Comparison of ENCODE assay signal across 8 cellular contexts in genomic region chr17:66306413-66306812, GRCh38. TPM values are rescaled to one million over a fixed set of nuclear protein-coding genes. Genes with fewer than 3 reads are reported as not detected.
DNase-seq lines count a peak whose midpoint lies in the region; ATAC-seq and TF ChIP-seq lines count a peak whose summit lies in the region.

No MANE protein-coding gene starts in this region.

- TF ChIP-seq EP300 in stomach (IDR thresholded peaks at IDR 0.05): no peak

- ATAC-seq in activated T-cell treated with anti-CD3 and anti-CD28 coated beads, Interleukin-2, amount 50 U/mL, for 4 hours: peak; percentile 18 to 29
- no peak for ATAC-seq in Right ventricle myocardium inferior

- no peaks in the 10 kb centered on the region for H3K27me3 ChIP-seq in stomach

- TF ChIP-seq CTCF in stomach (IDR thresholded peaks at IDR 0.05): no peak

- peak overlapping the region; percentile 97 for H3K4me3 Mint-ChIP-seq in activated T-cell treated with anti-CD3 and anti-CD28 coated beads, Interleukin-2, amount 50 U/mL, for 4 hours
- peak overlapping the region; percentile 100 for H3K4me3 Mint-ChIP-seq in activated T-helper 1 cell treated with anti-CD3 and anti-CD28 coated beads, Interleukin-12 subunit alpha, Interleukin-12 subunit beta, Interleukin-2, Interleukin-4 antibody, amounts not matched to agents 30 ng/mL and 10 ng/mL and 1 ng/mL, durations not matched to agents 14 hours and 24 hours and 36 hours
- no peak overlapping the region for H3K4me3 Mint-ChIP-seq in immature natural killer cell

- peaks cover 65% of the 10 kb centered on the region for H3K4me1 Mint-ChIP-seq in activated T-cell treated with anti-CD3 and anti-CD28 coated beads, Interleukin-2, amount 50 U/mL, for 4 hours (ENCODE audit: low read depth)
- peaks cover 77% of the 10 kb centered on the region for H3K4me1 Mint-ChIP-seq in activated T-helper 1 cell treated with anti-CD3 and anti-CD28 coated beads, Interleukin-12 subunit alpha, Interleukin-12 subunit beta, Interleukin-2, Interleukin-4 antibody, amounts not matched to agents 30 ng/mL and 10 ng/mL and 1 ng/mL, durations not matched to agents 14 hours and 24 hours and 36 hours (ENCODE audit: low read depth)
- H3K4me1 Mint-ChIP-seq in immature natural killer cell: peaks cover 12 to 23% of the 10 kb centered on the region in 2 donors

- intact Hi-C loops in activated T-helper 1 cell treated with anti-CD3 and anti-CD28 coated beads, Interleukin-12 subunit alpha, Interleukin-12 subunit beta, Interleukin-2, Interleukin-4 antibody, amounts not matched to agents 30 ng/mL and 10 ng/mL and 1 ng/mL, durations not matched to agents 14 hours and 24 hours and 36 hours (cut with micrococcal nuclease): loop anchor here (1.0 to 10.0 kb wide), 13 partner anchors 8 to 1332 kb away; no protein-coding TSS in a partner anchor
- intact Hi-C loops in stomach (cut with DNase I; ENCODE audit: low total_unique reads) (no loop called here), Right ventricle myocardium inferior (cut with DNase I) (no loop called here)

- H3K36me3 Mint-ChIP-seq in activated T-cell treated with anti-CD3 and anti-CD28 coated beads, Interleukin-2, amount 50 U/mL, for 4 hours (ENCODE audit: insufficient read depth): peaks cover 50% of the 10 kb centered on the region
- H3K36me3 Mint-ChIP-seq in activated T-helper 1 cell treated with anti-CD3 and anti-CD28 coated beads, Interleukin-12 subunit alpha, Interleukin-12 subunit beta, Interleukin-2, Interleukin-4 antibody, amounts not matched to agents 30 ng/mL and 10 ng/mL and 1 ng/mL, durations not matched to agents 14 hours and 24 hours and 36 hours (ENCODE audit: low read depth): peaks cover 58% of the 10 kb centered on the region
- H3K36me3 Mint-ChIP-seq in immature natural killer cell: peaks cover 0 to 17% (median 16%) of the 10 kb centered on the region in 3 donors

- DNase-seq in activated T-cell treated with anti-CD3 and anti-CD28 coated beads, Interleukin-2, amount 50 U/mL, for 4 hours: no peak
- DNase-seq in activated T-cell treated with anti-CD3 and anti-CD28 coated beads, Interleukin-2, amount 50 U/mL, for 1 hour: no peak
- DNase-seq in activated T-helper 1 cell treated with anti-CD3 and anti-CD28 coated beads, Interleukin-12 subunit alpha, Interleukin-12 subunit beta, Interleukin-2, Interleukin-4 antibody, amounts not matched to agents 30 ng/mL and 10 ng/mL and 1 ng/mL, durations not matched to agents 14 hours and 24 hours and 36 hours (ENCODE audit: low spot score): no peak
- DNase-seq in fibroblast of gingiva (ENCODE audit: low read depth) (peak; percentile 72), stomach (no peak), immature natural killer cell (no peak), Right ventricle myocardium inferior (ENCODE audit: missing footprints) (no peak), NCI-H2171 treated with DMSO at 0.1 percent for 48 hours (lab: John Stamatoyannopoulos, UW) (no peak)

- 64 to 78% (median 68%) methylated on average over 5 of the region's 5 CpGs for WGBS in stomach, 5 donors

- no peaks in the 10 kb centered on the region for H3K9me3 Mint-ChIP-seq in activated T-cell treated with anti-CD3 and anti-CD28 coated beads, Interleukin-2, amount 50 U/mL, for 4 hours
- H3K9me3 Mint-ChIP-seq in activated T-helper 1 cell treated with anti-CD3 and anti-CD28 coated beads, Interleukin-12 subunit alpha, Interleukin-12 subunit beta, Interleukin-2, Interleukin-4 antibody, amounts not matched to agents 30 ng/mL and 10 ng/mL and 1 ng/mL, durations not matched to agents 14 hours and 24 hours and 36 hours: no peaks in the 10 kb centered on the region
- H3K9me3 Mint-ChIP-seq in immature natural killer cell: no peaks in the 10 kb centered on the region

- no peaks in the 10 kb centered on the region for H3K27me3 Mint-ChIP-seq in activated T-cell treated with anti-CD3 and anti-CD28 coated beads, Interleukin-2, amount 50 U/mL, for 4 hours (ENCODE audit: low read depth)
- no peaks in the 10 kb centered on the region for H3K27me3 Mint-ChIP-seq in activated T-helper 1 cell treated with anti-CD3 and anti-CD28 coated beads, Interleukin-12 subunit alpha, Interleukin-12 subunit beta, Interleukin-2, Interleukin-4 antibody, amounts not matched to agents 30 ng/mL and 10 ng/mL and 1 ng/mL, durations not matched to agents 14 hours and 24 hours and 36 hours (ENCODE audit: insufficient read depth)
- H3K27me3 Mint-ChIP-seq in immature natural killer cell (ENCODE audit: low read depth in 3 of 3): peaks cover 2 to 12% (median 4%) of the 10 kb centered on the region in 3 donors

- no peaks in the 10 kb centered on the region for H3K36me3 ChIP-seq in stomach

- H3K4me1 ChIP-seq in stomach: peaks cover 11 to 63% (median 42%) of the 10 kb centered on the region in 4 donors

- H3K27ac Mint-ChIP-seq in activated T-helper 1 cell treated with anti-CD3 and anti-CD28 coated beads, Interleukin-12 subunit alpha, Interleukin-12 subunit beta, Interleukin-2, Interleukin-4 antibody, amounts not matched to agents 30 ng/mL and 10 ng/mL and 1 ng/mL, durations not matched to agents 14 hours and 24 hours and 36 hours: peak overlapping the region; percentile 99
- peak overlapping the region in 1 of 6 donors; percentile 37 for H3K27ac Mint-ChIP-seq in immature natural killer cell

- H3K4me3 ChIP-seq in stomach: no peak overlapping the region

- H3K9me3 ChIP-seq in stomach: no peaks in the 10 kb centered on the region

- no peak for TF ChIP-seq POLR2A in stomach (IDR thresholded peaks at IDR 0.05)

- H3K27ac ChIP-seq in stomach: peak overlapping the region in 3 of 5 donors; percentile 4 to 89 (median 86)

RNA-seq across cellular contexts. Expression of gene PRKCA, which starts 4.0 kb away (rescaled TPM):
- total RNA-seq in activated T-cell treated with anti-CD3 and anti-CD28 coated beads, Interleukin-2, amount 50 U/mL, for 4 hours: 100 to 1,000 TPM in 1 of 3 donors, 10 to 100 TPM in 2; 79.4 to 114 (median 95.3) TPM
- 155 and 157 TPM in 2 replicates for total RNA-seq in activated T-helper 1 cell treated with anti-CD3 and anti-CD28 coated beads, Interleukin-12 subunit alpha, Interleukin-12 subunit beta, Interleukin-2, Interleukin-4 antibody, amounts not matched to agents 30 ng/mL and 10 ng/mL and 1 ng/mL, durations not matched to agents 14 hours and 24 hours and 36 hours
- total RNA-seq in stomach (10 to 100 TPM; 11.6 to 41.1 (median 14.0) TPM), Right ventricle myocardium inferior (6.9 TPM)
- polyA plus RNA-seq in stomach (1 to 10 TPM; 2.1 to 4.6 (median 4.1) TPM), immature natural killer cell (1 to 10 TPM in 1 of 3 donors, under 1 TPM in 2; 0.18 to 1.3 (median 0.28) TPM)

Comparison
In these comparisons a context has a peak if more than half of its experiments do, and no peak if none do; other contexts are left out.
1. H3K4me3 Mint-ChIP-seq: peak in activated T-cell treated with anti-CD3 and anti-CD28 coated beads, Interleukin-2, amount 50 U/mL, for 4 hours (single experiment) and activated T-helper 1 cell treated with anti-CD3 and anti-CD28 coated beads, Interleukin-12 subunit alpha, Interleukin-12 subunit beta, Interleukin-2, Interleukin-4 antibody, amounts not matched to agents 30 ng/mL and 10 ng/mL and 1 ng/mL, durations not matched to agents 14 hours and 24 hours and 36 hours (single experiment); none in immature natural killer cell (0 of 5).